ENCODE assay signal across 1 cellular context in genomic region chr5:33685873-33686550, GRCh38.
TF ChIP-seq lines count a peak whose summit lies in the region.

No MANE protein-coding gene starts in this region.

TF ChIP-seq in IMR-90, 13 proteins besides CTCF, POLR2A, EP300 and RAD21:
- TF ChIP-seq RFX5 (IDR thresholded peaks at IDR 0.05; ENCODE audit: low read depth, low read length) (no peak), FOS (IDR thresholded peaks at IDR 0.05; ENCODE audit: low read depth, low read length) (no peak), USF2 (IDR thresholded peaks at IDR 0.05; ENCODE audit: low read depth, low read length) (no peak), CEBPB (IDR thresholded peaks at IDR 0.05; ENCODE audit: low read depth, low read length) (no peak), RCOR1 (IDR thresholded peaks at IDR 0.05; ENCODE audit: insufficient replicate concordance, low read length) (no peak), MXI1 (IDR thresholded peaks at IDR 0.05; ENCODE audit: borderline replicate concordance, low read depth, low read length) (no peak), BHLHE40 (IDR thresholded peaks at IDR 0.05; ENCODE audit: low read depth, low read length) (no peak), SMC3 (IDR thresholded peaks at IDR 0.05; ENCODE audit: low read depth, low read length) (no peak), MAZ (IDR thresholded peaks at IDR 0.05; ENCODE audit: borderline replicate concordance, low read depth, low read length) (no peak), MAFK (IDR thresholded peaks at IDR 0.05; ENCODE audit: low read depth, low read length) (no peak), CHD1 (IDR thresholded peaks at IDR 0.05; ENCODE audit: low read depth, low read length) (no peak), NFE2L2 (IDR thresholded peaks at IDR 0.05; ENCODE audit: low read depth, low read length) (no peak), ELK1 (IDR thresholded peaks at IDR 0.05; ENCODE audit: borderline replicate concordance, low read depth, low read length) (no peak)
